Comparison of ENCODE assay signal across 9 cellular contexts in the genomic region with DNA sequence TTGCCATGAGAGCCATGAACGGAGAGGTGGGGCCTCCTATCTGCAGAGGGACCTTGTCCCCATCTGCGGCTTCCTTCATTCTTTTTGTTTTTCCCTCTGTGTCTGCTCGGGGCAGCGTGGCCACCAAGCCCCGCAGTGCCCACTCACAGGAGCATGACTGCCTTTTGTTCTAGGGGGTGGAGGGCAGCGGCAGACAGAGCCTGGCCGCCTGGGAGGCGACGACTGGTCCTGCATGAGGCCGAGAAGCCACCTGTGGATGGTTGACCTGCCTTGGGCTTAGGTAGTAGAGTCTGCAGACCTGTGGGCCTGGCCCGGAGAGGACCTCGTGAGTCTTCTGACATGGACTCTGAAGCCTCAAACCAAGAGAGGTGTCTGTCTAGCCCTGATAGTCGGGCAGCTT. TPM values are rescaled to one million over a fixed set of nuclear protein-coding genes. Genes with fewer than 3 reads are reported as not detected.
DNase-seq lines count a peak whose midpoint lies in the region; ATAC-seq and TF ChIP-seq lines count a peak whose summit lies in the region.
"Had no signal": no experiment of that assay in that cellular context is flagged by ENCODE, and none has a peak within 500 bp of the region (broad histone marks: within the 10 kb centered on the region; RNA-seq: fewer than 3 reads in every experiment).

No MANE protein-coding gene starts in this region.

- H2BK120ac ChIP-seq in mesenchymal stem cell (ENCODE audit: low read depth, low read length): no peak overlapping the region

- TF ChIP-seq CTCF in right atrium auricular region (IDR thresholded peaks at IDR 0.05) (no peak), body of pancreas (IDR thresholded peaks at IDR 0.05) (no peak), vagina (IDR thresholded peaks at IDR 0.05) (no peak)

- H3K36me3 ChIP-seq in right atrium auricular region (peaks cover 44% of the 10 kb centered on the region), body of pancreas (replicated peaks in 1 of 2; ENCODE audit: insufficient read depth in 1 of 2, low read depth in 2 of 2) (peaks cover 3 to 6% of the 10 kb centered on the region in 2 donors), mesenchymal stem cell (ENCODE audit: control insufficient read depth in 1 of 2, insufficient read depth in 2 of 2, low read depth in 1 of 2, low read length in 2 of 2) (peaks cover 21 to 53% of the 10 kb centered on the region in 2 experiments), vagina (peaks cover 0 to 26% of the 10 kb centered on the region in 2 donors)

- H4K91ac ChIP-seq in mesenchymal stem cell (ENCODE audit: low read length): no peak overlapping the region

- peak overlapping the region in 1 of 2 experiments; percentile 53 for H3K14ac ChIP-seq in mesenchymal stem cell (ENCODE audit: low read length in 2 of 2)

- H3K23ac ChIP-seq in mesenchymal stem cell (ENCODE audit: low read length in 2 of 2): no peak overlapping the region

- H2AFZ ChIP-seq in mesenchymal stem cell (ENCODE audit: low read depth, low read length): no peak overlapping the region

- H3K4me2 ChIP-seq in mesenchymal stem cell (ENCODE audit: low read length, poor library complexity, severe bottlenecking): peak overlapping the region; percentile 49

- peak overlapping the region; percentile 60 to 62 for H3K4me3 ChIP-seq in right atrium auricular region
- H3K4me3 ChIP-seq in body of pancreas: peak overlapping the region; percentile 37 to 52
- peak overlapping the region; percentile 44 to 92 for H3K4me3 ChIP-seq in mesenchymal stem cell (ENCODE audit: insufficient read depth in 1 of 2, low read depth in 1 of 2, low read length in 2 of 2)
- H3K4me3 ChIP-seq in vagina: peak overlapping the region; percentile 50 to 61

- no peaks in the 10 kb centered on the region for H3K9me3 ChIP-seq in right atrium auricular region
- no peaks in the 10 kb centered on the region for H3K9me3 ChIP-seq in body of pancreas
- no peaks in the 10 kb centered on the region for H3K9me3 ChIP-seq in mesenchymal stem cell (ENCODE audit: control insufficient read depth, low read length)
- no peaks in the 10 kb centered on the region for H3K9me3 ChIP-seq in vagina

- DNase-seq in right atrium auricular region (ENCODE audit: low spot score) (no peak), left ventricle myocardium superior (no peak), body of pancreas (no peak), mesenchymal stem cell (no peak), vagina (ENCODE audit: extremely low spot score in 2 of 2) (no peak), KBM-7 (no peak), NCI-H1105 (lab: John Stamatoyannopoulos, UW) (no peak)
- DNase-seq: GF-D8 had no signal

- WGBS in body of pancreas, 2 donors: 21 to 67% methylated on average over 7 to 8 of the region's 13 CpGs
- WGBS in mesenchymal stem cell: 70% methylated on average over 13 of the region's 13 CpGs

- no peak overlapping the region for H2BK5ac ChIP-seq in mesenchymal stem cell (ENCODE audit: low read depth, low read length, poor library complexity, severe bottlenecking)

- H3K27ac ChIP-seq in right atrium auricular region: peak overlapping the region; percentile 94 to 96
- H3K27ac ChIP-seq in body of pancreas: peak overlapping the region in 3 of 4 donors; percentile 11 to 99 (median 98)
- H3K27ac ChIP-seq in mesenchymal stem cell (ENCODE audit: low read length, poor library complexity, severe bottlenecking): no peak overlapping the region
- H3K27ac ChIP-seq in vagina: peak overlapping the region; percentile 99

- no peak overlapping the region for H4K8ac ChIP-seq in mesenchymal stem cell (ENCODE audit: low read length)

- H3K18ac ChIP-seq in mesenchymal stem cell (ENCODE audit: low read depth in 1 of 2, low read length in 2 of 2): peak overlapping the region in 1 of 2 experiments; percentile 28

- H2BK12ac ChIP-seq in mesenchymal stem cell (ENCODE audit: low read length in 2 of 2): peak overlapping the region in 1 of 2 experiments; percentile 15

- TF ChIP-seq POLR2A in body of pancreas (IDR thresholded peaks at IDR 0.05) (no peak), vagina (IDR thresholded peaks at IDR 0.05) (no peak)

- no peak overlapping the region for H2BK15ac ChIP-seq in mesenchymal stem cell (ENCODE audit: low read depth, poor library complexity, severe bottlenecking)

- H3K4me1 ChIP-seq in right atrium auricular region (peaks cover 0 to 16% of the 10 kb centered on the region in 2 donors), body of pancreas (peaks cover 30% of the 10 kb centered on the region), mesenchymal stem cell (ENCODE audit: control insufficient read depth, insufficient read depth, low read depth, low read length) (peaks cover 12% of the 10 kb centered on the region), vagina (peaks cover 17% of the 10 kb centered on the region)

- no peaks in the 10 kb centered on the region for H3K27me3 ChIP-seq in right atrium auricular region
- no peaks in the 10 kb centered on the region for H3K27me3 ChIP-seq in body of pancreas
- no peaks in the 10 kb centered on the region for H3K27me3 ChIP-seq in mesenchymal stem cell (ENCODE audit: control insufficient read depth in 1 of 2, insufficient read depth in 1 of 2, low read length in 2 of 2)
- H3K27me3 ChIP-seq in vagina: no peaks in the 10 kb centered on the region

- ATAC-seq in left ventricle myocardium superior (no peak), body of pancreas (no peak), HG02981 (IDR thresholded peaks at IDR 0.05; ENCODE audit: unreplicated experiment) (no peak)

- peak overlapping the region in 1 of 2 experiments; percentile 84 for H3K4ac ChIP-seq in mesenchymal stem cell (ENCODE audit: low read depth in 1 of 2, low read length in 2 of 2)

- intact Hi-C loops in left ventricle myocardium superior (cut with micrococcal nuclease) (no loop called here), body of pancreas (cut with DNase I) (no loop called here), vagina (cut with DNase I) (no loop called here)

- in situ Hi-C loops in KBM-7 (cut with MboI; ENCODE audit: low pct_unique_long_range_greater_than_20kb, low sequenced_read_pairs): no loop called here

- H3K79me1 ChIP-seq in mesenchymal stem cell (replicated peaks; ENCODE audit: low read length, poor library complexity, severe bottlenecking): no peaks in the 10 kb centered on the region

- peak overlapping the region; percentile 22 for H2AK5ac ChIP-seq in mesenchymal stem cell (ENCODE audit: low read length, severe bottlenecking)

- H3K9ac ChIP-seq in mesenchymal stem cell (ENCODE audit: low read length): peak overlapping the region; percentile 100

RNA-seq across cellular contexts. Expression of gene RBM3, which starts 1.4 kb away (rescaled TPM):
- total RNA-seq in right atrium auricular region: 10 to 100 TPM; 62.1 to 90.4 TPM
- 103 TPM for total RNA-seq in left ventricle myocardium superior
- total RNA-seq in body of pancreas: 100 to 1,000 TPM; 184 to 194 TPM
- 429 TPM for polyA plus RNA-seq in mesenchymal stem cell (2013, experiment 1 of 2)
- polyA plus RNA-seq in mesenchymal stem cell (2013, experiment 2 of 2): 434 TPM
- total RNA-seq in vagina: 148 TPM

RNA-seq across cellular contexts. Expression of gene WDR13, which starts 21.6 kb away (rescaled TPM):
- 100 to 1,000 TPM; 208 to 214 TPM for total RNA-seq in right atrium auricular region
- 164 TPM for total RNA-seq in left ventricle myocardium superior
- 100 to 1,000 TPM; 132 to 134 TPM for total RNA-seq in body of pancreas
- polyA plus RNA-seq in mesenchymal stem cell (2013, experiment 1 of 2): 43.9 TPM
- 40.9 TPM for polyA plus RNA-seq in mesenchymal stem cell (2013, experiment 2 of 2)
- total RNA-seq in vagina: 111 TPM

RNA-seq across cellular contexts. Expression of gene TBC1D25, which starts 36.1 kb away (rescaled TPM):
- total RNA-seq in right atrium auricular region (10 to 100 TPM; 11.0 to 17.5 TPM), left ventricle myocardium superior (15.4 TPM), body of pancreas (1 to 10 TPM; 5.4 to 5.9 TPM), vagina (13.8 TPM)
- 11.5 TPM for polyA plus RNA-seq in mesenchymal stem cell (2013, experiment 1 of 2)
- 12.4 TPM for polyA plus RNA-seq in mesenchymal stem cell (2013, experiment 2 of 2)

RNA-seq across cellular contexts. Expression of gene EBP, which starts 54.0 kb away (rescaled TPM):
- total RNA-seq in right atrium auricular region: 10 to 100 TPM; 49.3 to 73.7 TPM
- 55.4 TPM for total RNA-seq in left ventricle myocardium superior
- total RNA-seq in body of pancreas: 10 to 100 TPM; 14.8 to 19.7 TPM
- polyA plus RNA-seq in mesenchymal stem cell (2013, experiment 1 of 2): 98.9 TPM
- polyA plus RNA-seq in mesenchymal stem cell (2013, experiment 2 of 2): 97.3 TPM
- 55.2 TPM for total RNA-seq in vagina
